Comparison of ENCODE assay signal across 24 cellular contexts in genomic region chr6:99819853-99820252, GRCh38.
DNase-seq lines count a peak whose midpoint lies in the region; ATAC-seq, FAIRE-seq and TF ChIP-seq lines count a peak whose summit lies in the region.
"Had no signal": no experiment of that assay in that cellular context is flagged by ENCODE, and none has a peak within 500 bp of the region (broad histone marks: within the 10 kb centered on the region; RNA-seq: fewer than 3 reads in every experiment).

No MANE protein-coding gene starts in this region.

- no peaks in the 10 kb centered on the region; a peak in 1 of 7 replicates for H3K36me3 Mint-ChIP-seq in H9 (ENCODE audit: insufficient read depth in 1 of 3, low read depth in 3 of 3)
- no peaks in the 10 kb centered on the region for H3K36me3 Mint-ChIP-seq in Caco-2 (ENCODE audit: insufficient read depth, unreplicated experiment)
- H3K36me3 Mint-ChIP-seq: CD14-positive monocyte; CD8-positive, alpha-beta memory T cell had no signal

- FAIRE-seq in K562 (lab: Jason Lieb, UNC): no peak
- FAIRE-seq: A549, GM12891, H1 had no signal

- H3K14ac ChIP-seq in H9 (ENCODE audit: insufficient read depth, low read length): no peak overlapping the region

- no peak overlapping the region for H3K4me3 ChIP-seq in K562
- no peak overlapping the region for H3K4me3 ChIP-seq in Caco-2 (ENCODE audit: low read depth, low read length)
- H3K4me3 ChIP-seq in left ventricle myocardium inferior: no peak overlapping the region
- H3K4me3 ChIP-seq: A549; BLaER1 treated with 17β-estradiol and CSF1 and Interleukin-3, amounts not matched to agents 10 nM and 100 nM; GM23248 had no signal

- no peak overlapping the region for H2BK120ac ChIP-seq in H9 (ENCODE audit: low read depth, low read length, poor library complexity, severe bottlenecking)

- intact Hi-C loops in K562 (cut with micrococcal nuclease): loop anchor here (5.0 kb wide), 1 partner anchor 538 kb away; no protein-coding TSS in a partner anchor
- intact Hi-C loops in Caco-2 (cut with micrococcal nuclease; ENCODE audit: unreplicated experiment): no loop called here
- intact Hi-C loops in left ventricle myocardium inferior (cut with micrococcal nuclease): no loop called here

- peaks cover 11 to 13% of the 10 kb centered on the region in 2 experiments for H3K4me1 Mint-ChIP-seq in H9
- peaks cover 7% of the 10 kb centered on the region for H3K4me1 Mint-ChIP-seq in Caco-2 (ENCODE audit: low read depth, unreplicated experiment)
- H3K4me1 Mint-ChIP-seq: CD14-positive monocyte had no signal

- TF ChIP-seq RAD21 in K562 (CRISPR knock-in tag; conservative IDR thresholded peaks at IDR 0.05 in 1 of 2, IDR thresholded peaks at IDR 0.05 in 1 of 2): no peak

- H3K27ac ChIP-seq in H9 (ENCODE audit: insufficient read length, low read depth, low read length): no peak overlapping the region
- H3K27ac ChIP-seq in K562 (ENCODE audit: extremely low read depth, low read depth, low read length): no peak overlapping the region
- H3K27ac ChIP-seq in left ventricle myocardium inferior (replicated peaks): no peak overlapping the region
- H3K27ac ChIP-seq: A549; BLaER1 treated with 17β-estradiol and CSF1 and Interleukin-3, amounts not matched to agents 10 nM and 100 nM; GM23248 had no signal

- BruUV-seq in K562 (replicated peaks; lab: Mats Ljungman, UMichigan) (no TSS peak), Caco-2 (replicated peaks; lab: Mats Ljungman, UMichigan) (no TSS peak)

- no peak overlapping the region for H2BK12ac ChIP-seq in H9 (ENCODE audit: insufficient read length, low read depth, low read length)

- H3K36me3 ChIP-seq in K562 (ENCODE audit: control insufficient read depth, insufficient read depth, low read length) (no peaks in the 10 kb centered on the region), Caco-2 (ENCODE audit: control insufficient read depth, insufficient read depth, low read length) (no peaks in the 10 kb centered on the region), left ventricle myocardium inferior (no peaks in the 10 kb centered on the region)
- H3K36me3 ChIP-seq: BE2C; BLaER1 treated with 17β-estradiol and CSF1 and Interleukin-3, amounts not matched to agents 10 nM and 100 nM had no signal

- H3K23ac ChIP-seq in H9 (ENCODE audit: insufficient read length, low read depth, low read length): no peak overlapping the region

- no peak overlapping the region for H2BK20ac ChIP-seq in H9 (ENCODE audit: low read depth, low read length, poor library complexity, severe bottlenecking)

- H3K9me3 Mint-ChIP-seq in H9 (no peaks in the 10 kb centered on the region; a peak in 1 of 5 replicates), Caco-2 (ENCODE audit: unreplicated experiment) (peaks cover 10% of the 10 kb centered on the region)
- H3K9me3 Mint-ChIP-seq: CD4-positive, alpha-beta T cell; HFFc6 had no signal

- H3K9ac ChIP-seq in H9 (ENCODE audit: extremely low read depth, insufficient read length, low read length): no peak overlapping the region
- H3K9ac ChIP-seq in K562 (ENCODE audit: insufficient read depth in 1 of 2, low read depth in 2 of 2, low read length in 2 of 2): no peak overlapping the region
- H3K9ac ChIP-seq: BLaER1 treated with 17β-estradiol and CSF1 and Interleukin-3, amounts not matched to agents 10 nM and 100 nM; GM23248 had no signal

- H3K4me1 ChIP-seq in H9 (ENCODE audit: insufficient read depth, low read length): peaks cover 2% of the 10 kb centered on the region; the same call in 1 of the 2 replicates
- H3K4me1 ChIP-seq in K562 (replicated peaks in 1 of 2; ENCODE audit: control insufficient read depth in 2 of 2, insufficient read depth in 2 of 2, low read length in 2 of 2): no peaks in the 10 kb centered on the region; a peak in 1 of 5 replicates
- no peaks in the 10 kb centered on the region for H3K4me1 ChIP-seq in Caco-2
- H3K4me1 ChIP-seq in left ventricle myocardium inferior: no peaks in the 10 kb centered on the region
- H3K4me1 ChIP-seq: BE2C had no signal

- peak; percentile 35; the same call in 1 of the 3 replicates for ATAC-seq in K562
- ATAC-seq in GM21529 (IDR thresholded peaks at IDR 0.05; ENCODE audit: unreplicated experiment): no peak

- H3K27me3 ChIP-seq in H9 (ENCODE audit: insufficient read depth, low read length): no peaks in the 10 kb centered on the region
- peaks cover 0 to 4% of the 10 kb centered on the region in 2 experiments; a peak in 4 of 5 replicates for H3K27me3 ChIP-seq in K562 (ENCODE audit: control insufficient read depth in 2 of 2, insufficient read depth in 2 of 2, low read length in 2 of 2)
- no peaks in the 10 kb centered on the region for H3K27me3 ChIP-seq in Caco-2 (replicated peaks; ENCODE audit: control insufficient read depth, insufficient read depth, low read length)
- peaks cover 46% of the 10 kb centered on the region for H3K27me3 ChIP-seq in left ventricle myocardium inferior (ENCODE audit: low read depth)
- H3K27me3 ChIP-seq: BLaER1 treated with 17β-estradiol and CSF1 and Interleukin-3, amounts not matched to agents 10 nM and 100 nM had no signal

- no peak overlapping the region for H2BK15ac ChIP-seq in H9 (ENCODE audit: low read depth, low read length)

- WGBS in H9 (ENCODE audit: extremely low coverage, insufficient read length, low lambda C conversion rate): no CpG with 5 or more reads among the region's 5 CpGs
- WGBS in K562 (ENCODE audit: insufficient coverage, low coverage, missing lambda C conversion rate): 3% methylated on average over 5 of the region's 5 CpGs

- no peak overlapping the region for H4K5ac ChIP-seq in H9 (ENCODE audit: insufficient read length, low read depth, low read length)

- H3K79me2 ChIP-seq in H9 (ENCODE audit: insufficient read depth, low read length) (no peaks in the 10 kb centered on the region), K562 (ENCODE audit: control insufficient read depth, insufficient read depth, low read length) (no peaks in the 10 kb centered on the region)

- H3K9me1 ChIP-seq in K562 (ENCODE audit: control insufficient read depth, insufficient read depth, low read length): no peaks in the 10 kb centered on the region

- H3K9me3 ChIP-seq in H9 (ENCODE audit: control insufficient read depth, low read depth, low read length) (no peaks in the 10 kb centered on the region), K562 (replicated peaks; ENCODE audit: control insufficient read depth, insufficient read depth, low read depth, low read length) (no peaks in the 10 kb centered on the region), Caco-2 (no peaks in the 10 kb centered on the region), left ventricle myocardium inferior (replicated peaks) (no peaks in the 10 kb centered on the region)
- H3K9me3 ChIP-seq: A549; BE2C; BLaER1 treated with 17β-estradiol and CSF1 and Interleukin-3, amounts not matched to agents 10 nM and 100 nM had no signal

- POLR2A ChIA-PET in K562 (lab: Yijun Ruan, JAX): interaction anchor here (0.6 kb wide), 1 partner anchor 304 kb away, joined by 4 read pairs; no protein-coding TSS in a partner anchor
- POLR2A ChIA-PET in Caco-2 (lab: Charles Lee): no interaction called here

- H2AK5ac ChIP-seq in H9 (ENCODE audit: insufficient read length, low read length): no peak overlapping the region

- no peak overlapping the region for H3K4ac ChIP-seq in H9 (ENCODE audit: low read depth, low read length)

- no peak overlapping the region for H4K91ac ChIP-seq in H9 (ENCODE audit: insufficient read length, low read depth, low read length)

- no peak overlapping the region for H2BK5ac ChIP-seq in H9 (ENCODE audit: insufficient read length, low read length)

- TF ChIP-seq EP300 in K562 (IDR thresholded peaks at IDR 0.05; ENCODE audit: low read length): no peak

- H4K20me1 ChIP-seq in H9 (ENCODE audit: control insufficient read depth, insufficient read depth, insufficient read length): no peaks in the 10 kb centered on the region
- no peaks in the 10 kb centered on the region for H4K20me1 ChIP-seq in K562 (replicated peaks; ENCODE audit: control insufficient read depth, insufficient read depth, low read length)
- H4K20me1 ChIP-seq: BLaER1 treated with 17β-estradiol and CSF1 and Interleukin-3, amounts not matched to agents 10 nM and 100 nM had no signal

- no peak overlapping the region for H3K18ac ChIP-seq in H9 (ENCODE audit: insufficient read length, low read depth, low read length)

- TF ChIP-seq POLR2A in K562 (conservative IDR thresholded peaks at IDR 0.05): no peak

- no peaks in the 10 kb centered on the region for H3K79me1 ChIP-seq in H9 (ENCODE audit: insufficient read depth, low read depth, low read length, poor library complexity, severe bottlenecking)

- H3K23me2 ChIP-seq in H9 (ENCODE audit: insufficient read length, low read depth, low read length, poor library complexity, severe bottlenecking): no peaks in the 10 kb centered on the region

- H3T11ph ChIP-seq in H9 (ENCODE audit: low read length): no peak overlapping the region

- peaks cover 1% of the 10 kb centered on the region; the same call in 1 of the 2 replicates for H3K27me3 Mint-ChIP-seq in H9 (ENCODE audit: low read depth)
- H3K27me3 Mint-ChIP-seq in Caco-2 (ENCODE audit: insufficient read depth, unreplicated experiment): peaks cover 2% of the 10 kb centered on the region

- H3K4me2 ChIP-seq in H9 (ENCODE audit: insufficient read depth, insufficient read length, low read length) (no peak overlapping the region), K562 (ENCODE audit: insufficient read depth, low read length) (no peak overlapping the region)
- H3K4me2 ChIP-seq: A549; BLaER1 treated with 17β-estradiol and CSF1 and Interleukin-3, amounts not matched to agents 10 nM and 100 nM had no signal

- CTCF ChIA-PET in K562 (lab: Yijun Ruan, JAX; ENCODE audit: low intra/inter-chr PET ratio) (no interaction called here), Caco-2 (lab: Charles Lee) (interaction anchor here (0.6 kb wide), 1 partner anchor 48 kb away, joined by 3 read pairs; no protein-coding TSS in a partner anchor)

- no peak overlapping the region for H4K8ac ChIP-seq in H9 (replicated peaks; ENCODE audit: insufficient read length, low read depth, low read length)

- DNase-seq in H9 (no peak), LHCN-M2 (ENCODE audit: low read depth) (peak; percentile 6), K562 (ENCODE audit: extremely low read depth in 1 of 4, low spot score in 3 of 4) (no peak), Caco-2 (no peak), left ventricle myocardium inferior (no peak)
- DNase-seq: 8988T; ACHN; AML-193; BE2C; Calu3; CD4-positive, alpha-beta T cell; CD8-positive, alpha-beta memory T cell; DMS53; DMS79 treated with DMSO at 0.1 percent for 48 hours; GF-D8; GM23248; H7; HFFc6 had no signal

- no peak overlapping the region for H2AFZ ChIP-seq in H9 (ENCODE audit: low read length)
- H2AFZ ChIP-seq in K562 (ENCODE audit: low read depth, low read length): no peak overlapping the region
- H2AFZ ChIP-seq: GM23248 had no signal

- no peak overlapping the region for H3K4me3 Mint-ChIP-seq in H9
- H3K4me3 Mint-ChIP-seq in Caco-2 (ENCODE audit: unreplicated experiment): no peak overlapping the region
- H3K4me3 Mint-ChIP-seq: CD14-positive monocyte; CD4-positive, alpha-beta T cell; CD8-positive, alpha-beta memory T cell; HFFc6 had no signal

- H3K27ac Mint-ChIP-seq in H9: no peak overlapping the region
- no peak overlapping the region for H3K27ac Mint-ChIP-seq in Caco-2 (ENCODE audit: unreplicated experiment)
- H3K27ac Mint-ChIP-seq: CD14-positive monocyte; CD4-positive, alpha-beta T cell; CD8-positive, alpha-beta memory T cell; HFFc6 had no signal

- TF ChIP-seq CTCF in H9 (conservative IDR thresholded peaks at IDR 0.05): no peak
- no peak for TF ChIP-seq CTCF in K562 (IDR thresholded peaks at IDR 0.05 in 2 of 3, conservative IDR thresholded peaks at IDR 0.05 in 1 of 3; ENCODE audit: insufficient read depth in 2 of 3, low read depth in 1 of 3, low read length in 3 of 3)
- TF ChIP-seq CTCF in Caco-2 (IDR thresholded peaks at IDR 0.05; ENCODE audit: insufficient read depth in 1 of 2, low read depth in 1 of 2, low read length in 1 of 2, severe bottlenecking in 1 of 2, unreplicated experiment in 1 of 2): no peak
- TF ChIP-seq CTCF in left ventricle myocardium inferior (IDR thresholded peaks at IDR 0.05; ENCODE audit: borderline replicate concordance): no peak

- H3K56ac ChIP-seq in H9 (ENCODE audit: insufficient read length, low read depth, low read length): peak overlapping the region; percentile 36

- in situ Hi-C loops in K562 (cut with MboI): no loop called here
